Comparison of ENCODE assay signal across 18 cellular contexts in genomic region chr13:99257291-99257690, GRCh38. TPM values are rescaled to one million over a fixed set of nuclear protein-coding genes. Genes with fewer than 3 reads are reported as not detected.
DNase-seq lines count a peak whose midpoint lies in the region; ATAC-seq, FAIRE-seq and TF ChIP-seq lines count a peak whose summit lies in the region.
"Had no signal": no experiment of that assay in that cellular context is flagged by ENCODE, and none has a peak within 500 bp of the region (broad histone marks: within the 10 kb centered on the region; RNA-seq: fewer than 3 reads in every experiment).

No MANE protein-coding gene starts in this region.

- RAD21 ChIA-PET in GM12878 (lab: Charles Lee; ENCODE audit: unreplicated experiment) = interaction anchor here (0.6 to 4.3 kb wide), 16 partner anchors 9 to 138 kb away, joined by 3 to 37 read pairs (median 5); partner anchors contain the start of gene UBAC2

- H3K27ac ChIP-seq in OCI-LY7 (ENCODE audit: low read depth, low read length, poor library complexity, severe bottlenecking) (peak overlapping the region; percentile 97), GM12878 (ENCODE audit: control insufficient read depth, insufficient read depth) (no peak overlapping the region), upper lobe of right lung (no peak overlapping the region)
- H3K27ac ChIP-seq: left ventricle myocardium inferior, WERI-Rb-1 had no signal

- DNase-seq in activated naive CD4-positive, alpha-beta T cell (lab: John Stamatoyannopoulos, UW) = no peak
- DNase-seq in OCI-LY7 (ENCODE audit: low spot score) = peak; percentile 13
- no peak for DNase-seq in GM12878 (ENCODE audit: low read depth, low spot score)
- no peak for DNase-seq in stimulated activated naive CD8-positive, alpha-beta T cell treated with anti-CD3 and anti-CD28 coated beads, Interleukin-15, amount 100 ng/mL, for 72 hours
- DNase-seq in upper lobe of right lung = no peak
- no peak for DNase-seq in iPS-NIHi7 (ENCODE audit: extremely low spot score)
- DNase-seq: left ventricle myocardium inferior, NCI-H187, PC-3, WERI-Rb-1 had no signal

- SMC1A ChIA-PET in GM12878 (lab: Charles Lee; ENCODE audit: uncharacterized antibody, unreplicated experiment) = interaction anchor here (0.8 to 4.7 kb wide), 17 partner anchors 10 to 311 kb away, joined by 3 to 58 read pairs (median 6); partner anchors contain the start of gene UBAC2

- peaks cover 82% of the 10 kb centered on the region for H3K4me1 Mint-ChIP-seq in activated naive CD4-positive, alpha-beta T cell treated with anti-CD3 and anti-CD28 coated beads, Interleukin-2, amount 50 U/mL, for 24 hours
- H3K4me1 Mint-ChIP-seq in stimulated activated naive CD8-positive, alpha-beta T cell treated with anti-CD3 and anti-CD28 coated beads, Interleukin-15, amount 100 ng/mL, for 72 hours = peaks cover 64% of the 10 kb centered on the region

- no peak for TF ChIP-seq POLR2A in GM12878 (IDR thresholded peaks at IDR 0.05; ENCODE audit: low read depth, low read length)

- no peaks in the 10 kb centered on the region for H3K9me2 ChIP-seq in OCI-LY7 (ENCODE audit: insufficient read depth, low read length)

- WGBS in GM12878 (ENCODE audit: insufficient coverage, insufficient replicate concordance, low lambda C conversion rate, missing lambda C conversion rate) = 93% methylated on average over 2 of the region's 2 CpGs

- TF ChIP-seq CTCF in OCI-LY7 (conservative IDR thresholded peaks at IDR 0.05; ENCODE audit: low read length) (no peak), GM12878 (IDR thresholded peaks at IDR 0.05 in 2 of 3, conservative IDR thresholded peaks at IDR 0.05 in 1 of 3; ENCODE audit: control insufficient read depth in 2 of 3, extremely low read depth in 1 of 3, insufficient read depth in 1 of 3, low read depth in 3 of 3, low read length in 3 of 3) (no peak), upper lobe of right lung (IDR thresholded peaks at IDR 0.05) (no peak)

- no TSS peak for BruUV-seq in OCI-LY7 (replicated peaks; lab: Mats Ljungman, UMichigan)
- no TSS peak for BruUV-seq in GM12878 (replicated peaks; lab: Mats Ljungman, UMichigan)

- peaks cover 41% of the 10 kb centered on the region for H3K36me3 ChIP-seq in OCI-LY7 (ENCODE audit: insufficient read depth, low read length)
- peaks cover 5 to 8% of the 10 kb centered on the region in 2 experiments; a peak in 3 of 4 replicates for H3K36me3 ChIP-seq in GM12878 (ENCODE audit: control insufficient read depth in 2 of 2, insufficient read depth in 2 of 2, low read length in 1 of 2)
- peaks cover 5% of the 10 kb centered on the region for H3K36me3 ChIP-seq in upper lobe of right lung

- peak overlapping the region; percentile 92 for H3K27ac Mint-ChIP-seq in activated naive CD4-positive, alpha-beta T cell treated with anti-CD3 and anti-CD28 coated beads, Interleukin-2, amount 50 U/mL, for 24 hours
- peak overlapping the region; percentile 19 to 97 for H3K27ac Mint-ChIP-seq in stimulated activated naive CD8-positive, alpha-beta T cell treated with anti-CD3 and anti-CD28 coated beads, Interleukin-15, amount 100 ng/mL, for 72 hours

- H3K79me2 ChIP-seq in OCI-LY7 (ENCODE audit: insufficient read depth, low read depth, low read length) (peaks cover 70% of the 10 kb centered on the region), GM12878 (ENCODE audit: control insufficient read depth, insufficient read depth, low read length) (peaks cover 2% of the 10 kb centered on the region)

- H3K27me3 ChIP-seq in GM12878 (replicated peaks in 1 of 2; ENCODE audit: control insufficient read depth in 2 of 2, insufficient read depth in 2 of 2, low read length in 1 of 2) = no peaks in the 10 kb centered on the region
- H3K27me3 ChIP-seq in upper lobe of right lung = no peaks in the 10 kb centered on the region

- H2AFZ ChIP-seq in OCI-LY7 (ENCODE audit: low read length) (no peak overlapping the region), GM12878 (ENCODE audit: control insufficient read depth, low read depth, low read length) (no peak overlapping the region)

- H3K4me3 ChIP-seq in OCI-LY7 (ENCODE audit: low read depth, low read length, poor library complexity, severe bottlenecking) (peak overlapping the region; percentile 76), GM12878 (no peak overlapping the region), upper lobe of right lung (no peak overlapping the region)
- H3K4me3 ChIP-seq: left ventricle myocardium inferior had no signal

- 0 out of 2 replicates have a peak, but pooled peaks cover 4% of the 10 kb centered on the region for H4K20me1 ChIP-seq in OCI-LY7 (ENCODE audit: insufficient read depth, low read length)
- no peaks in the 10 kb centered on the region for H4K20me1 ChIP-seq in GM12878 (ENCODE audit: control insufficient read depth, insufficient read depth)

- in situ Hi-C loops in GM12878 (cut with MboI) = no loop called here

- H3K4me1 ChIP-seq in OCI-LY7 (ENCODE audit: insufficient read depth, low read length, poor library complexity, severe bottlenecking) (peaks cover 54% of the 10 kb centered on the region), GM12878 (ENCODE audit: control insufficient read depth, insufficient read depth, low read length) (peaks cover 21% of the 10 kb centered on the region), upper lobe of right lung (no peaks in the 10 kb centered on the region)

- H3K4me3 Mint-ChIP-seq in activated naive CD4-positive, alpha-beta T cell treated with anti-CD3 and anti-CD28 coated beads, Interleukin-2, amount 50 U/mL, for 24 hours = peak overlapping the region; percentile 91
- peak overlapping the region; percentile 77 to 88 for H3K4me3 Mint-ChIP-seq in stimulated activated naive CD8-positive, alpha-beta T cell treated with anti-CD3 and anti-CD28 coated beads, Interleukin-15, amount 100 ng/mL, for 72 hours

- no peak for TF ChIP-seq EP300 in GM12878 (IDR thresholded peaks at IDR 0.05; ENCODE audit: borderline replicate concordance in 1 of 2, control insufficient read depth in 1 of 2, low read depth in 2 of 2, low read length in 2 of 2)

- CTCF ChIA-PET in OCI-LY7 (lab: Charles Lee; ENCODE audit: unreplicated experiment) = interaction anchor here (0.5 kb wide), 1 partner anchor 27 kb away, joined by 4 read pairs; no protein-coding TSS in a partner anchor
- CTCF ChIA-PET in GM12878 (lab: Yijun Ruan, JAX) = interaction anchor here (0.7 to 5.1 kb wide), 9 partner anchors 11 to 98 kb away, joined by 3 to 68 read pairs (median 3); partner anchors contain the start of gene UBAC2

- no peak for TF ChIP-seq RAD21 in GM12878 (IDR thresholded peaks at IDR 0.05; ENCODE audit: insufficient read depth, low read depth, low read length)

- FAIRE-seq in GM12878 (lab: Jason Lieb, UNC) = no peak

- H3K9ac ChIP-seq in GM12878 (ENCODE audit: control insufficient read depth, insufficient read depth, low read length) = no peak overlapping the region

- ATAC-seq in GM12878 (no peak), GM19452 (IDR thresholded peaks at IDR 0.05; ENCODE audit: unreplicated experiment) (no peak), upper lobe of right lung (no peak)
- no peak for ATAC-seq in stimulated activated naive CD8-positive, alpha-beta T cell treated with anti-CD3 and anti-CD28 coated beads, Interleukin-15, amount 100 ng/mL, for 72 hours
- ATAC-seq: PC-3, SK-N-SH treated with all-trans-retinoic acid at 6 μM for 48 hours had no signal

- intact Hi-C loops in OCI-LY7 (cut with micrococcal nuclease; ENCODE audit: unreplicated experiment) = loop anchor here (10.0 kb wide), 1 partner anchor 248 kb away; the partner anchor contains the start of gene TM9SF2
- intact Hi-C loops in GM12878 (cut with micrococcal nuclease; ENCODE audit: unreplicated experiment) = no loop called here
- intact Hi-C loops in upper lobe of right lung (cut with DNase I) = no loop called here

- peaks cover 14% of the 10 kb centered on the region for H3K36me3 Mint-ChIP-seq in activated naive CD4-positive, alpha-beta T cell treated with anti-CD3 and anti-CD28 coated beads, Interleukin-2, amount 50 U/mL, for 24 hours

- no peaks in the 10 kb centered on the region for H3K27me3 Mint-ChIP-seq in activated naive CD4-positive, alpha-beta T cell treated with anti-CD3 and anti-CD28 coated beads, Interleukin-2, amount 50 U/mL, for 24 hours
- no peaks in the 10 kb centered on the region for H3K27me3 Mint-ChIP-seq in stimulated activated naive CD8-positive, alpha-beta T cell treated with anti-CD3 and anti-CD28 coated beads, Interleukin-15, amount 100 ng/mL, for 72 hours

- H3K4me2 ChIP-seq in OCI-LY7 (ENCODE audit: low read length) (peak overlapping the region; percentile 81), GM12878 (ENCODE audit: control insufficient read depth, insufficient read depth) (peak overlapping the region; percentile 41; the same call in 1 of the 2 replicates)

- H3K9me3 ChIP-seq in OCI-LY7 (ENCODE audit: low read length) (no peaks in the 10 kb centered on the region), GM12878 (replicated peaks; ENCODE audit: control insufficient read depth, insufficient read depth, low read length) (no peaks in the 10 kb centered on the region), upper lobe of right lung (no peaks in the 10 kb centered on the region)
- H3K9me3 ChIP-seq: left ventricle myocardium inferior had no signal

- POLR2A ChIA-PET in OCI-LY7 (lab: Charles Lee) (interaction anchor here (0.8 to 4.1 kb wide), 9 partner anchors 9 to 318 kb away, joined by 3 to 51 read pairs (median 4); partner anchors contain the start of gene UBAC2), GM12878 (lab: Charles Lee) (interaction anchor here (1.1 to 2.0 kb wide), 2 partner anchors 53 to 57 kb away, joined by 3 to 12 read pairs; partner anchors contain the start of gene UBAC2)

- peaks cover 5% of the 10 kb centered on the region for H3K9me3 Mint-ChIP-seq in activated naive CD4-positive, alpha-beta T cell treated with anti-CD3 and anti-CD28 coated beads, Interleukin-2, amount 50 U/mL, for 24 hours
- H3K9me3 Mint-ChIP-seq in stimulated activated naive CD8-positive, alpha-beta T cell treated with anti-CD3 and anti-CD28 coated beads, Interleukin-15, amount 100 ng/mL, for 72 hours = no peaks in the 10 kb centered on the region

RNA-seq across cellular contexts. Expression of gene GPR18, which starts 0.9 kb away (rescaled TPM):
- 6.6 and 13.7 TPM in 2 replicates for total RNA-seq in OCI-LY7 (2014; rRNA removed; shearing (Covaris generic))
- 10.9 and 15.1 TPM in 2 replicates for total RNA-seq in OCI-LY7 (2022)
- 1.7 and 2.5 TPM in 2 replicates for total RNA-seq in GM12878 (2013; cell fraction: nucleolus; rRNA removed)
- 4.9 and 5.1 TPM in 2 replicates for total RNA-seq in GM12878 (2014; rRNA removed)
- 5.3 and 6.2 TPM in 2 replicates for total RNA-seq in GM12878 (2014; rRNA removed; fragmentation: Illumina TruSeq; extraction: Trizol)
- 3.9 and 4.8 TPM in 2 replicates for total RNA-seq in GM12878 (2021)
- 2.3 TPM for polyA plus RNA-seq in GM12878 (2011; ENCODE audit: low read depth)
- 12.9 and 20.6 TPM in 2 replicates for polyA plus RNA-seq in GM12878 (2011; rRNA removed)
- polyA plus RNA-seq in GM12878 (2011; cell fraction: cytosol; rRNA removed) = 8.3 and 9.1 TPM in 2 replicates
- 8.1 and 9.8 TPM in 2 replicates for polyA plus RNA-seq in GM12878 (2011; cell fraction: nucleus; rRNA removed)
- polyA plus RNA-seq in GM12878 (2012) = 1.4 and 2.2 TPM in 2 replicates
- polyA plus RNA-seq in GM12878 (2014; fragmentation: Illumina TruSeq; extraction: Trizol) = 8.4 and 12.7 TPM in 2 replicates
- polyA plus RNA-seq in GM12878 (2014; fragmentation: Nextera tagmentation; extraction: Ambion mirVana) = 1 to 10 TPM; 3.9 to 8.4 TPM
- polyA plus RNA-seq in GM12878 (2014; rRNA removed) = 3.3 and 4.4 TPM in 2 replicates
- polyA plus RNA-seq in GM12878 (2016; fragmentation: Nextera tagmentation; extraction: Ambion mirVana) = 1 to 10 TPM; 4.3 to 5.5 TPM
- 18.5 and 26.6 TPM in 2 replicates for polyA minus RNA-seq in GM12878 (2011; rRNA and poly(A)+ RNA removed)
- polyA minus RNA-seq in GM12878 (2011; cell fraction: cytosol; rRNA and poly(A)+ RNA removed) = 5.2 and 5.4 TPM in 2 replicates
- 7.4 and 9.3 TPM in 2 replicates for polyA minus RNA-seq in GM12878 (2011; cell fraction: nucleus; rRNA and poly(A)+ RNA removed)
- total RNA-seq in upper lobe of right lung = 0.58 TPM
- total RNA-seq: frontal cortex, HT-29, left ventricle myocardium inferior, myocyte, NCI-H460, PC-3, pulmonary artery endothelial cell had no signal

RNA-seq across cellular contexts. Expression of gene GPR183, which starts 49.9 kb away (rescaled TPM):
- not detected in 2 replicates for total RNA-seq in OCI-LY7 (2014; rRNA removed; shearing (Covaris generic))
- total RNA-seq in OCI-LY7 (2022) = not detected in 2 replicates
- 568 and 600 TPM in 2 replicates for total RNA-seq in GM12878 (2013; cell fraction: nucleolus; rRNA removed)
- 200 and 238 TPM in 2 replicates for total RNA-seq in GM12878 (2014; rRNA removed)
- total RNA-seq in GM12878 (2014; rRNA removed; fragmentation: Illumina TruSeq; extraction: Trizol) = 224 and 226 TPM in 2 replicates
- total RNA-seq in GM12878 (2021) = 138 TPM in 2 replicates
- 73.1 TPM for polyA plus RNA-seq in GM12878 (2011; ENCODE audit: low read depth)
- polyA plus RNA-seq in GM12878 (2011; rRNA removed) = 275 and 360 TPM in 2 replicates
- polyA plus RNA-seq in GM12878 (2011; cell fraction: cytosol; rRNA removed) = 142 and 158 TPM in 2 replicates
- 78.0 and 100 TPM in 2 replicates for polyA plus RNA-seq in GM12878 (2011; cell fraction: nucleus; rRNA removed)
- 60.7 and 150 TPM in 2 replicates for polyA plus RNA-seq in GM12878 (2012)
- polyA plus RNA-seq in GM12878 (2014; fragmentation: Illumina TruSeq; extraction: Trizol) = 283 and 347 TPM in 2 replicates
- polyA plus RNA-seq in GM12878 (2014; fragmentation: Nextera tagmentation; extraction: Ambion mirVana) = 100 to 1,000 TPM; 333 to 669 TPM
- 112 and 134 TPM in 2 replicates for polyA plus RNA-seq in GM12878 (2014; rRNA removed)
- 100 to 1,000 TPM; 209 to 225 TPM for polyA plus RNA-seq in GM12878 (2016; fragmentation: Nextera tagmentation; extraction: Ambion mirVana)
- 163 and 244 TPM in 2 replicates for polyA minus RNA-seq in GM12878 (2011; rRNA and poly(A)+ RNA removed)
- polyA minus RNA-seq in GM12878 (2011; cell fraction: cytosol; rRNA and poly(A)+ RNA removed) = 51.7 and 55.7 TPM in 2 replicates
- 52.0 and 53.2 TPM in 2 replicates for polyA minus RNA-seq in GM12878 (2011; cell fraction: nucleus; rRNA and poly(A)+ RNA removed)
- 13.6 TPM for total RNA-seq in upper lobe of right lung
- total RNA-seq: HT-29, PC-3, pulmonary artery endothelial cell had no signal

RNA-seq across cellular contexts. Expression of gene UBAC2, which starts 56.6 kb away (rescaled TPM):
- total RNA-seq in OCI-LY7 (2014; rRNA removed; shearing (Covaris generic)) = 26.8 and 33.4 TPM in 2 replicates
- total RNA-seq in OCI-LY7 (2022) = 25.6 and 28.5 TPM in 2 replicates
- 31.8 and 34.8 TPM in 2 replicates for total RNA-seq in GM12878 (2013; cell fraction: nucleolus; rRNA removed)
- 15.2 and 16.9 TPM in 2 replicates for total RNA-seq in GM12878 (2014; rRNA removed)
- total RNA-seq in GM12878 (2014; rRNA removed; fragmentation: Illumina TruSeq; extraction: Trizol) = 12.1 and 13.4 TPM in 2 replicates
- total RNA-seq in GM12878 (2021) = 18.7 and 20.0 TPM in 2 replicates
- 11.5 TPM for polyA plus RNA-seq in GM12878 (2011; ENCODE audit: low read depth)
- 54.6 and 60.2 TPM in 2 replicates for polyA plus RNA-seq in GM12878 (2011; rRNA removed)
- 37.5 and 44.5 TPM in 2 replicates for polyA plus RNA-seq in GM12878 (2011; cell fraction: cytosol; rRNA removed)
- 25.7 and 30.0 TPM in 2 replicates for polyA plus RNA-seq in GM12878 (2011; cell fraction: nucleus; rRNA removed)
- polyA plus RNA-seq in GM12878 (2012) = 15.2 and 21.6 TPM in 2 replicates
- polyA plus RNA-seq in GM12878 (2014; fragmentation: Illumina TruSeq; extraction: Trizol) = 18.0 and 22.3 TPM in 2 replicates
- 1 to 10 TPM; 3.0 to 4.1 TPM for polyA plus RNA-seq in GM12878 (2014; fragmentation: Nextera tagmentation; extraction: Ambion mirVana)
- polyA plus RNA-seq in GM12878 (2014; rRNA removed) = 14.5 and 17.0 TPM in 2 replicates
- 10 to 100 TPM; 32.5 to 35.1 TPM for polyA plus RNA-seq in GM12878 (2016; fragmentation: Nextera tagmentation; extraction: Ambion mirVana)
- 31.2 and 33.4 TPM in 2 replicates for polyA minus RNA-seq in GM12878 (2011; rRNA and poly(A)+ RNA removed)
- 10.8 and 11.0 TPM in 2 replicates for polyA minus RNA-seq in GM12878 (2011; cell fraction: cytosol; rRNA and poly(A)+ RNA removed)
- polyA minus RNA-seq in GM12878 (2011; cell fraction: nucleus; rRNA and poly(A)+ RNA removed) = 17.5 and 28.3 TPM in 2 replicates
- total RNA-seq in upper lobe of right lung = 50.2 TPM

Comparison
In these comparisons a context has a peak if more than half of its experiments do, and no peak if none do; other contexts are left out.
1. RNA of gene GPR183, which starts 49.9 kb away (total RNA-seq): 138 to 600 TPM in GM12878 and 13.6 TPM in upper lobe of right lung (single experiment); not detected in OCI-LY7; every median in the first group is over 10 times any median in the second.